Comparison of ENCODE assay signal across 16 cellular contexts in the genomic region with DNA sequence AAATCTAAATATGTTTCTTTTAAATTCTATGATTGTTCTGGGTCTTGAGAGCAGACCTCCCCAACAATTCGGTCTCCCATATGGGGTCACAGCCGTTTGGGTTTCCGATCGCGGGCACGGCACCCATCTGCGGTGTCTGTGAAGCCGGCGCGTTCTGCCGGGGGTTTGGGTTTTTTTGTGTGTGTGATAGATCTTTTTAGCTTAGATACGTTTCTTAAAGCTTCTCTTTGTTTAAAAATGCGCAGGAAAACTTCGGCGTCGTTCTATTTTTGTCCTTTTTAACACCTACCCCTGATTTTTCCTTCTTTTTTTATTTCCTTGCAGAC. TPM values are rescaled to one million over a fixed set of nuclear protein-coding genes. Genes with fewer than 3 reads are reported as not detected.
DNase-seq lines count a peak whose midpoint lies in the region; ATAC-seq and TF ChIP-seq lines count a peak whose summit lies in the region.
"Had no signal": no experiment of that assay in that cellular context is flagged by ENCODE, and none has a peak within 500 bp of the region (broad histone marks: within the 10 kb centered on the region; RNA-seq: fewer than 3 reads in every experiment).

No MANE protein-coding gene starts in this region.

- POLR2A ChIA-PET in Panc1 (lab: Charles Lee) = no interaction called here

- H3K4me1 ChIP-seq in Panc1 (ENCODE audit: control insufficient read depth, insufficient read depth, low read length) = peaks cover 45% of the 10 kb centered on the region

- H3K27me3 Mint-ChIP-seq in activated CD4-positive, alpha-beta T cell treated with anti-CD3 and anti-CD28 coated beads, Interleukin-2, amount 10 ng/mL, durations not matched to agents 24 days and 14 days = no peaks in the 10 kb centered on the region
- peaks cover 3 to 5% (median 3%) of the 10 kb centered on the region in 3 donors for H3K27me3 Mint-ChIP-seq in immature natural killer cell (ENCODE audit: low read depth in 3 of 3)
- H3K27me3 Mint-ChIP-seq: stimulated activated naive CD8-positive, alpha-beta T cell treated with anti-CD3 and anti-CD28 coated beads, Interleukin-15, Interleukin-2, amounts not matched to agents 100 ng/mL and 50 ng/mL, for 24 hours had no signal

- no TSS peak for BruUV-seq in Panc1 (replicated peaks; lab: Mats Ljungman, UMichigan)

- H3K36me3 Mint-ChIP-seq in activated CD4-positive, alpha-beta T cell treated with anti-CD3 and anti-CD28 coated beads, Interleukin-2, amount 10 ng/mL, durations not matched to agents 24 days and 14 days (ENCODE audit: low read depth) = peaks cover 5% of the 10 kb centered on the region
- H3K36me3 Mint-ChIP-seq in immature natural killer cell = no peaks in the 10 kb centered on the region
- peaks cover 25% of the 10 kb centered on the region for H3K36me3 Mint-ChIP-seq in stimulated activated effector memory CD8-positive, alpha-beta T cell treated with anti-CD3 and anti-CD28 coated beads, Interleukin-12 subunit alpha, Interleukin-12 subunit beta, amount 100 ng/mL, for 72 hours

- intact Hi-C loops in activated CD4-positive, alpha-beta T cell treated with anti-CD3 and anti-CD28 coated beads, Interleukin-2, amount 10 ng/mL, durations not matched to agents 24 days and 14 days (cut with micrococcal nuclease) = loop anchor here (5.0 kb wide), 1 partner anchor 37 kb away; the partner anchor contains the start of gene TBC1D14
- intact Hi-C loops in Panc1 (cut with micrococcal nuclease; ENCODE audit: unreplicated experiment) = no loop called here

- peak overlapping the region; percentile 59 for H3K27ac Mint-ChIP-seq in activated CD4-positive, alpha-beta T cell treated with anti-CD3 and anti-CD28 coated beads, Interleukin-2, amount 10 ng/mL, durations not matched to agents 24 days and 14 days
- H3K27ac Mint-ChIP-seq in immature natural killer cell = peak overlapping the region; percentile 56 to 96 (median 86)
- peak overlapping the region; percentile 89 for H3K27ac Mint-ChIP-seq in stimulated activated effector memory CD8-positive, alpha-beta T cell treated with anti-CD3 and anti-CD28 coated beads, Interleukin-12 subunit alpha, Interleukin-12 subunit beta, amount 100 ng/mL, for 72 hours

- CTCF ChIA-PET in Panc1 (lab: Charles Lee) = interaction anchor here (0.6 to 0.8 kb wide), 2 partner anchors 30 to 70 kb away, joined by 3 to 6 read pairs; no protein-coding TSS in a partner anchor

- peak overlapping the region; percentile 85 for H3K27ac ChIP-seq in Panc1 (ENCODE audit: low read length)
- H3K27ac ChIP-seq: gastrocnemius medialis had no signal

- in situ Hi-C loops in Panc1 (cut with HindIII; ENCODE audit: low pct_unique_long_range_greater_than_20kb, low sequenced_read_pairs) = no loop called here
- in situ Hi-C loops in KBM-7 (cut with MboI; ENCODE audit: low pct_unique_long_range_greater_than_20kb, low sequenced_read_pairs) = no loop called here

- H3K27me3 ChIP-seq in Panc1 (ENCODE audit: control insufficient read depth, insufficient read depth, low read length) = no peaks in the 10 kb centered on the region
- H3K27me3 ChIP-seq: gastrocnemius medialis had no signal

- ATAC-seq in Panc1 = no peak
- ATAC-seq in stimulated activated effector memory CD8-positive, alpha-beta T cell treated with anti-CD3 and anti-CD28 coated beads, Interleukin-12 subunit alpha, Interleukin-12 subunit beta, amount 100 ng/mL, for 72 hours = no peak
- ATAC-seq: gastrocnemius medialis, SK-N-SH treated with all-trans-retinoic acid at 6 μM for 48 hours had no signal

- no peak; the same call in 1 of the 2 replicates for TF ChIP-seq CTCF in Panc1 (IDR thresholded peaks at IDR 0.05)

- H3K9me3 ChIP-seq in Panc1 (ENCODE audit: control insufficient read depth, insufficient read depth, low read depth, low read length) = no peaks in the 10 kb centered on the region
- H3K9me3 ChIP-seq: gastrocnemius medialis had no signal

- no peak for DNase-seq in activated CD4-positive, alpha-beta T cell treated with anti-CD3 and anti-CD28 coated beads, Interleukin-2, amount 10 ng/mL, durations not matched to agents 24 days and 14 days
- DNase-seq in activated CD4-positive, alpha-beta T cell treated with anti-CD3 and anti-CD28 coated beads for 48 hours = no peak
- no peak for DNase-seq in Panc1 (ENCODE audit: low read depth, low spot score)
- no peak for DNase-seq in immature natural killer cell
- no peak for DNase-seq in stimulated activated effector memory CD8-positive, alpha-beta T cell treated with anti-CD3 and anti-CD28 coated beads, Interleukin-12 subunit alpha, Interleukin-12 subunit beta, amount 100 ng/mL, for 72 hours (ENCODE audit: low spot score in 2 of 2)
- DNase-seq in KBM-7 = no peak
- no peak for DNase-seq in GDM1 (lab: John Stamatoyannopoulos, UW)
- DNase-seq in NCI-H2196 treated with DMSO at 0.1 percent for 48 hours (lab: John Stamatoyannopoulos, UW; ENCODE audit: unreplicated experiment) = no peak
- DNase-seq: activated CD8-positive, alpha-beta memory T cell treated with anti-CD3 and anti-CD28 coated beads, Interleukin-2, amount 50 U/mL, for 4 hours; COR-L47; gastrocnemius medialis; HFFc6; NCI-H1694 treated with DMSO at 0.1 percent for 48 hours; NCI-H510A treated with DMSO at 0.1 percent for 48 hours had no signal

- no peaks in the 10 kb centered on the region for H3K36me3 ChIP-seq in Panc1 (ENCODE audit: control insufficient read depth, insufficient read depth, low read length)
- H3K36me3 ChIP-seq: gastrocnemius medialis had no signal

- no peaks in the 10 kb centered on the region for H3K9me3 Mint-ChIP-seq in activated CD4-positive, alpha-beta T cell treated with anti-CD3 and anti-CD28 coated beads, Interleukin-2, amount 10 ng/mL, durations not matched to agents 24 days and 14 days
- no peaks in the 10 kb centered on the region for H3K9me3 Mint-ChIP-seq in immature natural killer cell
- no peaks in the 10 kb centered on the region for H3K9me3 Mint-ChIP-seq in stimulated activated effector memory CD8-positive, alpha-beta T cell treated with anti-CD3 and anti-CD28 coated beads, Interleukin-12 subunit alpha, Interleukin-12 subunit beta, amount 100 ng/mL, for 72 hours
- H3K9me3 Mint-ChIP-seq: HFFc6; stimulated activated naive CD8-positive, alpha-beta T cell treated with anti-CD3 and anti-CD28 coated beads, Interleukin-15, Interleukin-2, amounts not matched to agents 100 ng/mL and 50 ng/mL, for 24 hours had no signal

- H3K4me3 ChIP-seq in Panc1 (ENCODE audit: low read depth in 2 of 2, low read length in 2 of 2) = peak overlapping the region in 1 of 2 experiments; percentile 14; a peak in 1 of 4 replicates
- H3K4me3 ChIP-seq: gastrocnemius medialis had no signal

- H3K4me1 Mint-ChIP-seq in activated CD4-positive, alpha-beta T cell treated with anti-CD3 and anti-CD28 coated beads, Interleukin-2, amount 10 ng/mL, durations not matched to agents 24 days and 14 days = peaks cover 46% of the 10 kb centered on the region
- peaks cover 64 to 72% of the 10 kb centered on the region in 2 donors for H3K4me1 Mint-ChIP-seq in immature natural killer cell
- peaks cover 75% of the 10 kb centered on the region for H3K4me1 Mint-ChIP-seq in stimulated activated effector memory CD8-positive, alpha-beta T cell treated with anti-CD3 and anti-CD28 coated beads, Interleukin-12 subunit alpha, Interleukin-12 subunit beta, amount 100 ng/mL, for 72 hours

- H3K4me3 Mint-ChIP-seq in activated CD4-positive, alpha-beta T cell treated with anti-CD3 and anti-CD28 coated beads, Interleukin-2, amount 10 ng/mL, durations not matched to agents 24 days and 14 days = no peak overlapping the region
- peak overlapping the region in 4 of 5 donors; percentile 25 to 88 (median 62) for H3K4me3 Mint-ChIP-seq in immature natural killer cell
- peak overlapping the region; percentile 65 for H3K4me3 Mint-ChIP-seq in stimulated activated effector memory CD8-positive, alpha-beta T cell treated with anti-CD3 and anti-CD28 coated beads, Interleukin-12 subunit alpha, Interleukin-12 subunit beta, amount 100 ng/mL, for 72 hours
- H3K4me3 Mint-ChIP-seq: HFFc6; stimulated activated naive CD8-positive, alpha-beta T cell treated with anti-CD3 and anti-CD28 coated beads, Interleukin-15, Interleukin-2, amounts not matched to agents 100 ng/mL and 50 ng/mL, for 24 hours had no signal

RNA-seq across cellular contexts. Expression of gene TBC1D14, which starts 34.2 kb away (rescaled TPM):
- 47.2 and 47.3 TPM in 2 replicates for total RNA-seq in activated CD4-positive, alpha-beta T cell treated with anti-CD3 and anti-CD28 coated beads, Interleukin-2, amount 10 ng/mL, durations not matched to agents 24 days and 14 days
- 36.3 TPM for total RNA-seq in Panc1 (2021; ENCODE audit: unreplicated experiment)
- 35.0 TPM for polyA plus RNA-seq in Panc1 (2012; ENCODE audit: insufficient read length)
- 10 to 100 TPM; 25.6 to 39.8 (median 26.6) TPM for polyA plus RNA-seq in immature natural killer cell
